In the genomic region with DNA sequence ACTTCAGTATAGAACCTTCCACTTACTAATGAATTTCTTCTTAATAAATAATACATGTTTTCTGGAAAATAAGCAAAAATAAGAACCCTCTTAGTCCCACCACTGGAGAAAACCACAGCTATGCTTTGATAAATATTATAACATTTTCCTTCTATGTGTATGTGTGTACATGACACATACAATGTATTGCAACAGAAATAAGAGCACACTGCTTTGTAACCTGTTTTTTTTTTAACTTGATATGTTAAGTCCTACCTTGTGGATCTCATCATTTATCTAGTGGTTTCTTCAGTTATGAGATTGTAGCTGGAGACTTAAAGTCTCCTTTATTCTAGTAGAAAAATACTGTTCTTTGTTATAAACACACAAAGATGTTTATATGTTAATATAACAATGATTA, we compare ENCODE assay signal across 12 cellular contexts. TPM values are rescaled to one million over a fixed set of nuclear protein-coding genes. Genes with fewer than 3 reads are reported as not detected.
DNase-seq lines count a peak whose midpoint lies in the region; ATAC-seq and TF ChIP-seq lines count a peak whose summit lies in the region.
"Had no signal": no experiment of that assay in that cellular context is flagged by ENCODE, and none has a peak within 500 bp of the region (broad histone marks: within the 10 kb centered on the region; RNA-seq: fewer than 3 reads in every experiment).

No MANE protein-coding gene starts in this region.

- POLR2A ChIA-PET in CD4-positive, alpha-beta memory T cell (lab: Charles Lee; ENCODE audit: partially characterized antibody) = interaction anchor here (0.6 to 2.9 kb wide), 5 partner anchors 10 to 214 kb away, joined by 3 to 14 read pairs (median 3); a partner anchor contains a TSS

- no peak overlapping the region for H3K18ac ChIP-seq in neuronal stem cell (ENCODE audit: low read length)

- H3K27ac ChIP-seq in CD4-positive, alpha-beta memory T cell (ENCODE audit: low read depth, low read length) = peak overlapping the region; percentile 47
- H3K27ac ChIP-seq in KOPT-K1 (ENCODE audit: low read depth, low read length, poor library complexity, severe bottlenecking) = peak overlapping the region; percentile 73
- peak overlapping the region; percentile 75 for H3K27ac ChIP-seq in neutrophil
- H3K27ac ChIP-seq in neuronal stem cell (replicated peaks; ENCODE audit: low read length) = no peak overlapping the region
- H3K27ac ChIP-seq: BLaER1 had no signal

- no peaks in the 10 kb centered on the region for H3K27me3 Mint-ChIP-seq in CD4-positive, alpha-beta memory T cell
- no peaks in the 10 kb centered on the region for H3K27me3 Mint-ChIP-seq in central memory CD8-positive, alpha-beta T cell

- intact Hi-C loops in CD4-positive, alpha-beta memory T cell (cut with micrococcal nuclease) = no loop called here

- H3K9me3 ChIP-seq in CD4-positive, alpha-beta memory T cell (ENCODE audit: control insufficient read depth in 1 of 2, low read length in 2 of 2) = no peaks in the 10 kb centered on the region
- H3K9me3 ChIP-seq in KOPT-K1 (ENCODE audit: insufficient read depth, low read length, poor library complexity, severe bottlenecking) (no peaks in the 10 kb centered on the region), neutrophil (no peaks in the 10 kb centered on the region), neuronal stem cell (replicated peaks in 1 of 2; ENCODE audit: control insufficient read depth in 2 of 2, insufficient read depth in 1 of 2, low read depth in 1 of 2, low read length in 2 of 2) (no peaks in the 10 kb centered on the region)
- H3K9me3 ChIP-seq: BLaER1, mucosa of descending colon, SK-N-SH had no signal

- TF ChIP-seq CTCF in neutrophil (IDR thresholded peaks at IDR 0.05) = no peak

- H2BK12ac ChIP-seq in neuronal stem cell (ENCODE audit: low read length) = no peak overlapping the region

- H3K27ac Mint-ChIP-seq in CD4-positive, alpha-beta memory T cell = peak overlapping the region; percentile 85 to 99 (median 94)
- H3K27ac Mint-ChIP-seq in central memory CD8-positive, alpha-beta T cell (ENCODE audit: low read depth) = peak overlapping the region; percentile 93

- H2AFZ ChIP-seq in neuronal stem cell (ENCODE audit: low read length) = no peak overlapping the region

- H3K4ac ChIP-seq in neuronal stem cell (ENCODE audit: low read length) = no peak overlapping the region

- peaks cover 14 to 36% (median 26%) of the 10 kb centered on the region in 4 donors for H3K4me1 Mint-ChIP-seq in CD4-positive, alpha-beta memory T cell
- peaks cover 13% of the 10 kb centered on the region for H3K4me1 Mint-ChIP-seq in central memory CD8-positive, alpha-beta T cell

- no peak for ATAC-seq in central memory CD8-positive, alpha-beta T cell (replicated peaks; ENCODE audit: extremely low read depth, poor library complexity, severe bottlenecking)

- no peak overlapping the region for H2BK5ac ChIP-seq in neuronal stem cell (ENCODE audit: low read length)

- no peaks in the 10 kb centered on the region for H3K36me3 ChIP-seq in CD4-positive, alpha-beta memory T cell (ENCODE audit: insufficient read depth, low read length)
- H3K36me3 ChIP-seq in KOPT-K1 (ENCODE audit: insufficient read depth, low read length) = no peaks in the 10 kb centered on the region
- H3K36me3 ChIP-seq in neutrophil = peaks cover 53% of the 10 kb centered on the region
- H3K36me3 ChIP-seq in neuronal stem cell (replicated peaks in 1 of 2; ENCODE audit: control insufficient read depth in 2 of 2, insufficient read depth in 2 of 2, low read length in 2 of 2) = no peaks in the 10 kb centered on the region
- H3K36me3 ChIP-seq: BLaER1 had no signal

- no peaks in the 10 kb centered on the region for H3K79me1 ChIP-seq in neuronal stem cell (ENCODE audit: low read depth, low read length)

- H3K4me3 Mint-ChIP-seq in CD4-positive, alpha-beta memory T cell = peak overlapping the region; percentile 90 to 97 (median 94)
- peak overlapping the region; percentile 87 for H3K4me3 Mint-ChIP-seq in central memory CD8-positive, alpha-beta T cell

- no peak overlapping the region for H4K91ac ChIP-seq in neuronal stem cell (ENCODE audit: low read depth, low read length, poor library complexity)

- no peak overlapping the region for H3K4me2 ChIP-seq in neuronal stem cell (ENCODE audit: insufficient read depth, low read length, poor library complexity, severe bottlenecking)

- H3K4me3 ChIP-seq in CD4-positive, alpha-beta memory T cell (ENCODE audit: low read length in 2 of 2) = peak overlapping the region; percentile 49 to 66
- H3K4me3 ChIP-seq in neutrophil (ENCODE audit: low read depth in 1 of 2, low read length in 1 of 2) = no peak overlapping the region
- H3K4me3 ChIP-seq in neuronal stem cell (ENCODE audit: low read length in 2 of 2) = no peak overlapping the region
- H3K4me3 ChIP-seq: BLaER1, mucosa of descending colon had no signal

- CTCF ChIA-PET in CD4-positive, alpha-beta memory T cell (lab: Charles Lee; ENCODE audit: partially characterized antibody) = interaction anchor here (0.7 to 2.2 kb wide), 6 partner anchors 10 to 490 kb away, joined by 3 to 13 read pairs (median 4); a partner anchor contains a TSS

- DNase-seq in CD4-positive, alpha-beta memory T cell = no peak
- no peak for DNase-seq in central memory CD8-positive, alpha-beta T cell (ENCODE audit: low spot score in 2 of 2)
- DNase-seq in epidermal melanocyte (ENCODE audit: insufficient read length, low spot score) (no peak), DMS114 treated with DMSO at 0.1 percent for 48 hours (lab: John Stamatoyannopoulos, UW; ENCODE audit: unreplicated experiment) (no peak), neuronal stem cell (ENCODE audit: low spot score) (no peak)
- no peak for DNase-seq in NK-92 treated with Interleukin-12 subunit alpha and Interleukin-12 subunit beta, amount 100 ng/mL, for 24 hours (lab: John Stamatoyannopoulos, UW)
- DNase-seq: NCI-H1436 had no signal

- no peak overlapping the region for H2BK15ac ChIP-seq in neuronal stem cell (ENCODE audit: low read length)

- H3K23ac ChIP-seq in neuronal stem cell (ENCODE audit: low read depth, low read length, poor library complexity) = no peak overlapping the region

- H2AK5ac ChIP-seq in neuronal stem cell (ENCODE audit: low read depth, low read length) = no peak overlapping the region

- no peak overlapping the region for H2BK120ac ChIP-seq in neuronal stem cell (ENCODE audit: low read depth, low read length)

- H3K27me3 ChIP-seq in CD4-positive, alpha-beta memory T cell (ENCODE audit: insufficient read depth, low read length) = no peaks in the 10 kb centered on the region
- no peaks in the 10 kb centered on the region for H3K27me3 ChIP-seq in neutrophil
- no peaks in the 10 kb centered on the region for H3K27me3 ChIP-seq in neuronal stem cell (ENCODE audit: control insufficient read depth in 3 of 3, insufficient read depth in 3 of 3, low read depth in 1 of 3, low read length in 3 of 3)
- H3K27me3 ChIP-seq: BLaER1 had no signal

- H3K14ac ChIP-seq in neuronal stem cell (ENCODE audit: low read length) = no peak overlapping the region

- H3K9ac ChIP-seq in neuronal stem cell (ENCODE audit: low read depth, low read length, poor library complexity) = no peak overlapping the region
- H3K9ac ChIP-seq: BLaER1 had no signal

- no peak overlapping the region for H4K8ac ChIP-seq in neuronal stem cell (ENCODE audit: low read depth, low read length)

- H3K36me3 Mint-ChIP-seq in CD4-positive, alpha-beta memory T cell = peaks cover 4 to 10% of the 10 kb centered on the region in 2 donors
- H3K36me3 Mint-ChIP-seq in central memory CD8-positive, alpha-beta T cell (ENCODE audit: insufficient read depth) = no peaks in the 10 kb centered on the region

- H3K9me3 Mint-ChIP-seq in CD4-positive, alpha-beta memory T cell = no peaks in the 10 kb centered on the region
- H3K9me3 Mint-ChIP-seq in central memory CD8-positive, alpha-beta T cell = no peaks in the 10 kb centered on the region

- H3K4me1 ChIP-seq in CD4-positive, alpha-beta memory T cell (ENCODE audit: insufficient read depth, low read length) = peaks cover 27% of the 10 kb centered on the region
- H3K4me1 ChIP-seq in neutrophil (ENCODE audit: control insufficient read depth in 1 of 2, insufficient read depth in 1 of 2, low read depth in 1 of 2, low read length in 1 of 2) = peaks cover 16 to 30% of the 10 kb centered on the region in 2 experiments
- H3K4me1 ChIP-seq in neuronal stem cell (ENCODE audit: control insufficient read depth in 2 of 2, insufficient read depth in 1 of 2, low read depth in 1 of 2, low read length in 2 of 2) = peaks cover 3 to 4% of the 10 kb centered on the region in 2 donors

RNA-seq across cellular contexts. Expression of a gene that starts 17.2 kb away (rescaled TPM):
- 1 to 10 TPM; 3.2 to 3.7 TPM for total RNA-seq in CD4-positive, alpha-beta memory T cell
- 1 to 10 TPM; 3.1 to 3.4 TPM for polyA plus RNA-seq in CD4-positive, alpha-beta memory T cell
- 3.9 TPM for polyA plus RNA-seq in neuronal stem cell (2013, experiment 1 of 2)
- 3.7 TPM for polyA plus RNA-seq in neuronal stem cell (2013, experiment 2 of 2)

RNA-seq across cellular contexts. Expression of a gene that starts 40.9 kb away (rescaled TPM):
- 10 to 100 TPM; 20.0 to 22.3 TPM for total RNA-seq in CD4-positive, alpha-beta memory T cell
- polyA plus RNA-seq in CD4-positive, alpha-beta memory T cell = 10 to 100 TPM; 19.3 to 19.6 TPM
- 36.0 TPM for polyA plus RNA-seq in neuronal stem cell (2013, experiment 1 of 2)
- 37.8 TPM for polyA plus RNA-seq in neuronal stem cell (2013, experiment 2 of 2)

RNA-seq across cellular contexts. Expression of a gene that starts 47.6 kb away (rescaled TPM):
- 10 to 100 TPM; 38.3 to 47.5 TPM for total RNA-seq in CD4-positive, alpha-beta memory T cell
- polyA plus RNA-seq in CD4-positive, alpha-beta memory T cell = 10 to 100 TPM in 1 of 2 donors, 1 to 10 TPM in 1; 7.7 to 29.1 TPM
- 0.77 TPM for polyA plus RNA-seq in neuronal stem cell (2013, experiment 1 of 2)
- polyA plus RNA-seq in neuronal stem cell (2013, experiment 2 of 2) = 0.62 TPM

Comparison
In these comparisons a context has a peak if more than half of its experiments do, and no peak if none do; other contexts are left out.
1. H3K4me3 ChIP-seq: peak in CD4-positive, alpha-beta memory T cell (2 of 2); none in neutrophil (0 of 2) and neuronal stem cell (0 of 2).